ENCODE assay signal across 18 cellular contexts in genomic region chr5:158273035-158273434, GRCh38.
"Had no signal": no experiment of that assay in that cellular context is flagged by ENCODE, and none has a peak within 500 bp of the region (broad histone marks: within the 10 kb centered on the region; RNA-seq: fewer than 3 reads in every experiment).

No MANE protein-coding gene starts in this region.

- DNase-seq: activated CD4-positive, alpha-beta T cell treated with anti-CD3 and anti-CD28 coated beads for 1 hour; activated CD4-positive, alpha-beta T cell treated with anti-CD3 and anti-CD28 coated beads, Interleukin-2, amount 50 U/mL, for 48 hours; activated CD8-positive, alpha-beta memory T cell treated with anti-CD3 and anti-CD28 coated beads, Interleukin-2, amount 10 ng/mL, durations not matched to agents 7 days and 5 days; activated effector memory CD4-positive, alpha-beta T cell treated with Interleukin-2 at 50 U/mL for 16 hours; activated T-cell treated with anti-CD3 and anti-CD28 coated beads, Interleukin-2, amount 50 U/mL, for 24 hours; amniotic stem cell; body of pancreas; cortex of kidney; erythroblast; hippocampal formation; right cardiac atrium; tibial artery had no signal

- H3K36me3 ChIP-seq: neutrophil, tibial artery, vagina had no signal

- ATAC-seq: activated CD8-positive, alpha-beta memory T cell treated with anti-CD3 and anti-CD28 coated beads, Interleukin-2, amount 10 ng/mL, durations not matched to agents 7 days and 5 days; activated naive CD4-positive, alpha-beta T cell treated with anti-CD3 and anti-CD28 coated beads, Interleukin-2, amount 50 U/mL, for 72 hours; body of pancreas; right cardiac atrium; stimulated activated effector memory CD8-positive, alpha-beta T cell treated with anti-CD3 and anti-CD28 coated beads, Interleukin-12 subunit alpha, Interleukin-12 subunit beta, amount 100 ng/mL, for 72 hours had no signal

- FAIRE-seq: keratinocyte had no signal

- H3K4me3 ChIP-seq: body of pancreas, smooth muscle cell, tibial artery, vagina had no signal

- H3K4me1 ChIP-seq: body of pancreas, tibial artery, vagina had no signal

- H3K27ac ChIP-seq: body of pancreas, neutrophil, tibial artery, vagina had no signal

- H3K27me3 ChIP-seq: body of pancreas, neutrophil, tibial artery, vagina had no signal

- H3K9me3 ChIP-seq: body of pancreas, neutrophil, vagina had no signal

- H3K4me2 ChIP-seq: smooth muscle cell had no signal
